In the genomic region with DNA sequence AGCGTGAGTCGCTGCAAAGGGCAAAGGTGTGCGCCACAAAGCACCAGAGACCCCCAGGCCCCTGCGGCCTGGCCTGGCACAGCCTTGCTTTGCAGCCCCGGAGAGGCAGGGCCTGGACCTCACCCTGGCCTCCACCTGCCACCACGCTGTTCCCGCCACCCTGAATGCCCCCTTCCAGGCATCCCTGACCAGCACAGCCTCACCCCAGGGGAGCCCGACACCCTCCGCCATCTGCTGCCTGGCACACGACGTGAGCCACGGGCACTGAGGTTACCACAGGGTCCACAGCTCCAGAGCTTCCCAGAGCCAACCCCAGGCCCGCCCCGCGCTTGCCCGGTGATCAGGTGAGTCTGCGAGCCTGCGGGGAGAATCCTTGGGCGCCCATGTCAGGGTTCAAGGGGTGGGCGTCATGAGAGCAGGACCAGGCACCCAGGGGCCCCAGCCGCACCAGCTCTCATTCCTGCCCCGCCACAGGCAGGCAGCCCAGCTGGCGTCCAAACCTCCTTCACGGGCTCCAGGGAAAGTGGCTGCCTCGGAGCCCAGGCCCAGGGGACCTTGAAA, we compare ENCODE assay signal across 11 cellular contexts.
DNase-seq lines count a peak whose midpoint lies in the region; ATAC-seq and TF ChIP-seq lines count a peak whose summit lies in the region.
"Had no signal": no experiment of that assay in that cellular context is flagged by ENCODE, and none has a peak within 500 bp of the region (broad histone marks: within the 10 kb centered on the region; RNA-seq: fewer than 3 reads in every experiment).

No MANE protein-coding gene starts in this region.

- intact Hi-C loops in natural killer cell (cut with micrococcal nuclease), result loop anchor here (2.0 kb wide), 1 partner anchor 14 kb away; no protein-coding TSS in a partner anchor

- H3K27me3 Mint-ChIP-seq in stimulated activated naive CD8-positive, alpha-beta T cell treated with anti-CD3 and anti-CD28 coated beads, Interleukin-15, Interleukin-2, amounts not matched to agents 100 ng/mL and 50 ng/mL, for 24 hours, result no peaks in the 10 kb centered on the region
- H3K27me3 Mint-ChIP-seq in activated naive CD8-positive, alpha-beta T cell treated with anti-CD3 and anti-CD28 coated beads, Interleukin-2, amount 50 U/mL, for 24 hours, result no peaks in the 10 kb centered on the region
- H3K27me3 Mint-ChIP-seq in natural killer cell (ENCODE audit: low read depth in 2 of 2) (no peaks in the 10 kb centered on the region), chondrocyte (ENCODE audit: low read depth) (peaks cover 23% of the 10 kb centered on the region)

- H3K36me3 Mint-ChIP-seq in stimulated activated naive CD8-positive, alpha-beta T cell treated with anti-CD3 and anti-CD28 coated beads, Interleukin-15, Interleukin-2, amounts not matched to agents 100 ng/mL and 50 ng/mL, for 24 hours (ENCODE audit: low read depth), result peaks cover 36% of the 10 kb centered on the region
- peaks cover 20% of the 10 kb centered on the region for H3K36me3 Mint-ChIP-seq in activated naive CD8-positive, alpha-beta T cell treated with anti-CD3 and anti-CD28 coated beads, Interleukin-2, amount 50 U/mL, for 24 hours (ENCODE audit: low read depth)
- peaks cover 6% of the 10 kb centered on the region for H3K36me3 Mint-ChIP-seq in natural killer cell
- H3K36me3 Mint-ChIP-seq in chondrocyte (ENCODE audit: low read depth), result no peaks in the 10 kb centered on the region

- ATAC-seq in stimulated activated naive CD8-positive, alpha-beta T cell treated with anti-CD3 and anti-CD28 coated beads, Interleukin-15, Interleukin-2, amounts not matched to agents 100 U/mL and 50 U/mL, for 24 hours, result no peak
- ATAC-seq in activated naive CD8-positive, alpha-beta T cell treated with anti-CD3 and anti-CD28 coated beads, Interleukin-2, amount 50 U/mL, for 24 hours, result no peak
- ATAC-seq in natural killer cell, result no peak
- ATAC-seq in GM21576 (IDR thresholded peaks at IDR 0.05; ENCODE audit: unreplicated experiment), result no peak
- no peak for ATAC-seq in HG03442 (IDR thresholded peaks at IDR 0.05; ENCODE audit: unreplicated experiment)
- ATAC-seq: left colon had no signal

- DNase-seq in stimulated activated naive CD8-positive, alpha-beta T cell treated with anti-CD3 and anti-CD28 coated beads, Interleukin-15, Interleukin-2, amounts not matched to agents 100 U/mL and 50 U/mL, for 24 hours, result no peak
- DNase-seq in activated naive CD8-positive, alpha-beta T cell treated with anti-CD3 and anti-CD28 coated beads, Interleukin-2, amount 50 U/mL, for 24 hours, result no peak
- no peak for DNase-seq in natural killer cell
- no peak for DNase-seq in stimulated activated CD4-positive, alpha-beta T cell treated with anti-CD3 and anti-CD28 coated beads, Interleukin-4, amount 100 ng/mL, for 4 hours
- DNase-seq in chondrocyte (ENCODE audit: low spot score), result no peak
- DNase-seq: amygdala, KBM-7, left colon had no signal

- peaks cover 49% of the 10 kb centered on the region for H3K4me1 Mint-ChIP-seq in stimulated activated naive CD8-positive, alpha-beta T cell treated with anti-CD3 and anti-CD28 coated beads, Interleukin-15, Interleukin-2, amounts not matched to agents 100 ng/mL and 50 ng/mL, for 24 hours (ENCODE audit: low read depth)
- H3K4me1 Mint-ChIP-seq in activated naive CD8-positive, alpha-beta T cell treated with anti-CD3 and anti-CD28 coated beads, Interleukin-2, amount 50 U/mL, for 24 hours, result peaks cover 38% of the 10 kb centered on the region
- H3K4me1 Mint-ChIP-seq in natural killer cell, result peaks cover 36 to 40% of the 10 kb centered on the region in 2 donors
- no peaks in the 10 kb centered on the region for H3K4me1 Mint-ChIP-seq in chondrocyte (ENCODE audit: low read depth)

- H3K4me3 Mint-ChIP-seq in stimulated activated naive CD8-positive, alpha-beta T cell treated with anti-CD3 and anti-CD28 coated beads, Interleukin-15, Interleukin-2, amounts not matched to agents 100 ng/mL and 50 ng/mL, for 24 hours, result peak overlapping the region; percentile 99
- H3K4me3 Mint-ChIP-seq in activated naive CD8-positive, alpha-beta T cell treated with anti-CD3 and anti-CD28 coated beads, Interleukin-2, amount 50 U/mL, for 24 hours, result peak overlapping the region; percentile 95
- H3K4me3 Mint-ChIP-seq in natural killer cell (peak overlapping the region; percentile 100), chondrocyte (ENCODE audit: unreplicated experiment) (no peak overlapping the region)

- no peak overlapping the region for H3K27ac Mint-ChIP-seq in stimulated activated naive CD8-positive, alpha-beta T cell treated with anti-CD3 and anti-CD28 coated beads, Interleukin-15, Interleukin-2, amounts not matched to agents 100 ng/mL and 50 ng/mL, for 24 hours
- no peak overlapping the region for H3K27ac Mint-ChIP-seq in activated naive CD8-positive, alpha-beta T cell treated with anti-CD3 and anti-CD28 coated beads, Interleukin-2, amount 50 U/mL, for 24 hours
- H3K27ac Mint-ChIP-seq in natural killer cell (peak overlapping the region; percentile 90 to 94), chondrocyte (ENCODE audit: unreplicated experiment) (no peak overlapping the region)

- TF ChIP-seq CTCF in natural killer cell (IDR thresholded peaks at IDR 0.05) (no peak), chondrocyte (IDR thresholded peaks at IDR 0.05) (no peak)

- H3K9me3 Mint-ChIP-seq in stimulated activated naive CD8-positive, alpha-beta T cell treated with anti-CD3 and anti-CD28 coated beads, Interleukin-15, Interleukin-2, amounts not matched to agents 100 ng/mL and 50 ng/mL, for 24 hours, result no peaks in the 10 kb centered on the region
- no peaks in the 10 kb centered on the region for H3K9me3 Mint-ChIP-seq in activated naive CD8-positive, alpha-beta T cell treated with anti-CD3 and anti-CD28 coated beads, Interleukin-2, amount 50 U/mL, for 24 hours
- H3K9me3 Mint-ChIP-seq in natural killer cell (no peaks in the 10 kb centered on the region), chondrocyte (ENCODE audit: low read depth) (no peaks in the 10 kb centered on the region)

Comparison
In these comparisons a context has a peak if more than half of its experiments do, and no peak if none do; other contexts are left out.
1. H3K27ac Mint-ChIP-seq: peak in natural killer cell (2 of 2); none in stimulated activated naive CD8-positive, alpha-beta T cell treated with anti-CD3 and anti-CD28 coated beads, Interleukin-15, Interleukin-2, amounts not matched to agents 100 ng/mL and 50 ng/mL, for 24 hours (single experiment), activated naive CD8-positive, alpha-beta T cell treated with anti-CD3 and anti-CD28 coated beads, Interleukin-2, amount 50 U/mL, for 24 hours (single experiment) and chondrocyte (single experiment).